ENCODE assay signal across 19 cellular contexts in genomic region chr11:109957000-109957399, GRCh38.
DNase-seq lines count a peak whose midpoint lies in the region; ATAC-seq, FAIRE-seq and TF ChIP-seq lines count a peak whose summit lies in the region.
"Had no signal": no experiment of that assay in that cellular context is flagged by ENCODE, and none has a peak within 500 bp of the region (broad histone marks: within the 10 kb centered on the region; RNA-seq: fewer than 3 reads in every experiment).

No MANE protein-coding gene starts in this region.

- no peak for DNase-seq in GM19239 (ENCODE audit: insufficient read length, low spot score)
- no peak for DNase-seq in NCI-H1436 treated with DMSO at 0.1 percent for 48 hours (lab: John Stamatoyannopoulos, UW)
- no peak for DNase-seq in gastrocnemius medialis
- DNase-seq in esophagus muscularis mucosa (ENCODE audit: extremely low spot score) = no peak
- DNase-seq in NCI-H146 (lab: John Stamatoyannopoulos, UW) = no peak
- DNase-seq: activated B cell treated with CpG ODN at 0.5 μM for 24 hours; activated effector memory CD4-positive, alpha-beta T cell treated with anti-CD3 and anti-CD28 coated beads, Interleukin-2, amount 50 U/mL, for 16 hours; CD4-positive, alpha-beta memory T cell; H9; MG63; naive B cell; stimulated activated CD4-positive, alpha-beta T cell treated with anti-CD3 and anti-CD28 coated beads, Interleukin-4, amount 100 ng/mL, for 24 hours; SW 1271 had no signal

- H3K4me2 ChIP-seq in BLaER1 = peak overlapping the region; percentile 69; the same call in 1 of the 2 replicates

- no peaks in the 10 kb centered on the region for H4K20me1 ChIP-seq in BLaER1

- TF ChIP-seq POLR2A in gastrocnemius medialis (IDR thresholded peaks at IDR 0.05) (no peak), esophagus muscularis mucosa (IDR thresholded peaks at IDR 0.05; ENCODE audit: low read depth) (no peak)

- in situ Hi-C loops in gastrocnemius medialis (cut with MboI; ENCODE audit: low sequenced_read_pairs in 4 of 4) = loop anchor here in 1 of 4 donors (10.0 kb wide), 1 partner anchor 418 kb away; no protein-coding TSS in a partner anchor

- H3K9ac ChIP-seq in BLaER1 = no peak overlapping the region
- H3K9ac ChIP-seq: parathyroid adenoma had no signal

- peak; percentile 47 for ATAC-seq in HG02759 (IDR thresholded peaks at IDR 0.05; ENCODE audit: unreplicated experiment)
- peak; percentile 47 for ATAC-seq in HG03432 (IDR thresholded peaks at IDR 0.05; ENCODE audit: unreplicated experiment)
- ATAC-seq in gastrocnemius medialis = no peak
- ATAC-seq: A549 had no signal

- H3K27ac ChIP-seq in BLaER1 (0 out of 2 replicates have a peak overlapping the region, but pooled peaks have one; percentile 48), gastrocnemius medialis (no peak overlapping the region), esophagus muscularis mucosa (replicated peaks in 1 of 4) (no peak overlapping the region)
- H3K27ac ChIP-seq: A549, parathyroid adenoma, thoracic aorta had no signal

- peak; percentile 97 for FAIRE-seq in GM19239 (lab: Jason Lieb, UNC)
- FAIRE-seq: A549 had no signal

- no peak for TF ChIP-seq CTCF in gastrocnemius medialis (IDR thresholded peaks at IDR 0.05 in 4 of 5, conservative IDR thresholded peaks at IDR 0.05 in 1 of 5)
- no peak for TF ChIP-seq CTCF in esophagus muscularis mucosa (IDR thresholded peaks at IDR 0.05)

- no peak for TF ChIP-seq EP300 in esophagus muscularis mucosa (IDR thresholded peaks at IDR 0.05)

- H3K9me3 ChIP-seq in BLaER1 (peaks cover 11% of the 10 kb centered on the region), gastrocnemius medialis (no peaks in the 10 kb centered on the region), esophagus muscularis mucosa (no peaks in the 10 kb centered on the region)
- H3K9me3 ChIP-seq: A549, MG63, thoracic aorta had no signal

- H3K4me1 ChIP-seq in BLaER1 (peaks cover 50% of the 10 kb centered on the region), gastrocnemius medialis (peaks cover 16% of the 10 kb centered on the region in 2 donors), esophagus muscularis mucosa (peaks cover 0 to 6% (median 4%) of the 10 kb centered on the region in 4 donors)

- H3K27me3 ChIP-seq in BLaER1 (no peaks in the 10 kb centered on the region), gastrocnemius medialis (no peaks in the 10 kb centered on the region), esophagus muscularis mucosa (no peaks in the 10 kb centered on the region)
- H3K27me3 ChIP-seq: MG63 had no signal

- intact Hi-C loops in gastrocnemius medialis (cut with DNase I; ENCODE audit: low total_unique reads) (no loop called here), esophagus muscularis mucosa (cut with DNase I) (no loop called here)

- no peak overlapping the region for H3K4me3 ChIP-seq in BLaER1
- H3K4me3 ChIP-seq in gastrocnemius medialis = no peak overlapping the region
- no peak overlapping the region for H3K4me3 ChIP-seq in esophagus muscularis mucosa
- H3K4me3 ChIP-seq: A549, MG63, thoracic aorta had no signal

- 84% methylated on average over 6 of the region's 6 CpGs for WGBS in esophagus muscularis mucosa

- no peaks in the 10 kb centered on the region for H3K36me3 ChIP-seq in BLaER1
- no peaks in the 10 kb centered on the region for H3K36me3 ChIP-seq in gastrocnemius medialis
- H3K36me3 ChIP-seq in esophagus muscularis mucosa = no peaks in the 10 kb centered on the region
- H3K36me3 ChIP-seq: MG63, thoracic aorta had no signal

Comparison
In these comparisons a context has a peak if more than half of its experiments do, and no peak if none do; other contexts are left out.
1. ATAC-seq: peak in HG02759 (single experiment) and HG03432 (single experiment); none in gastrocnemius medialis (0 of 2).